ENCODE assay signal across 3 cellular contexts in genomic region chr22:11325767-11326166, GRCh38.
"Had no signal": no experiment of that assay in that cellular context is flagged by ENCODE, and none has a peak within 500 bp of the region (broad histone marks: within the 10 kb centered on the region; RNA-seq: fewer than 3 reads in every experiment).

No MANE protein-coding gene starts in this region.

- ATAC-seq: GM12878 had no signal

- DNase-seq: GDM1, GF-D8 had no signal

- H3K4me3 ChIP-seq: GM12878 had no signal
